ENCODE assay signal across 2 cellular contexts in genomic region chr1:42943728-42944127, GRCh38.
TF ChIP-seq lines count a peak whose summit lies in the region.

No MANE protein-coding gene starts in this region.

TF ChIP-seq in HCT116, 20 proteins besides CTCF, POLR2A, EP300 and RAD21 (continued from another document):
- TF ChIP-seq TCF7L2 (IDR thresholded peaks at IDR 0.05; ENCODE audit: borderline replicate concordance, extremely low read depth, insufficient read depth, insufficient read length): no peak
- no peak for TF ChIP-seq SP1 (IDR thresholded peaks at IDR 0.05; ENCODE audit: low read depth)
- no peak for TF ChIP-seq POLR2AphosphoS5 (IDR thresholded peaks at IDR 0.05; ENCODE audit: low read depth, low read length)
- TF ChIP-seq ATF3 (IDR thresholded peaks at IDR 0.05): no peak
- no peak for TF ChIP-seq MAX (IDR thresholded peaks at IDR 0.05)

TF ChIP-seq in WTC11, 78 proteins besides CTCF, POLR2A, EP300 and RAD21 (continued from another document):
- TF ChIP-seq HMGXB4 (CRISPR knock-in tag; IDR thresholded peaks at IDR 0.05) (no peak), PRRX2 (CRISPR knock-in tag; IDR thresholded peaks at IDR 0.05) (no peak)
- TF ChIP-seq, protein P1, sequence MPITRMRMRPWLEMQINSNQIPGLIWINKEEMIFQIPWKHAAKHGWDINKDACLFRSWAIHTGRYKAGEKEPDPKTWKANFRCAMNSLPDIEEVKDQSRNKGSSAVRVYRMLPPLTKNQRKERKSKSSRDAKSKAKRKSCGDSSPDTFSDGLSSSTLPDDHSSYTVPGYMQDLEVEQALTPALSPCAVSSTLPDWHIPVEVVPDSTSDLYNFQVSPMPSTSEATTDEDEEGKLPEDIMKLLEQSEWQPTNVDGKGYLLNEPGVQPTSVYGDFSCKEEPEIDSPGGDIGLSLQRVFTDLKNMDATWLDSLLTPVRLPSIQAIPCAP (CRISPR knock-in tag; IDR thresholded peaks at IDR 0.05): no peak
TF ChIP-seq in WTC11: peak in this region for 0.
